ENCODE assay signal across 7 cellular contexts in genomic region chr17:9693755-9694154, GRCh38. TPM values are rescaled to one million over a fixed set of nuclear protein-coding genes. Genes with fewer than 3 reads are reported as not detected.
"Had no signal": no experiment of that assay in that cellular context is flagged by ENCODE, and none has a peak within 500 bp of the region (broad histone marks: within the 10 kb centered on the region; RNA-seq: fewer than 3 reads in every experiment).

No MANE protein-coding gene starts in this region.

- H3K4me1 Mint-ChIP-seq: IgD-negative memory B cell had no signal

- H3K27ac ChIP-seq: HL-60 had no signal

- H3K27ac Mint-ChIP-seq: IgD-negative memory B cell had no signal

- H3K36me3 Mint-ChIP-seq: IgD-negative memory B cell had no signal

- H3K4me3 ChIP-seq: K562 had no signal

- ATAC-seq: HepG2, K562 had no signal

- DNase-seq: IMR-90, KBM-7, KG1 had no signal

- H3K4me3 Mint-ChIP-seq: IgD-negative memory B cell had no signal

RNA-seq across cellular contexts. Expression of gene USP43, which starts 48.4 kb away (rescaled TPM):
- total RNA-seq: IMR-90 had no signal
- polyA plus RNA-seq: IgD-negative memory B cell, IMR-90 had no signal
